In genomic region chr3:48636149-48636548, GRCh38 we compare ENCODE assay signal across 1 cellular context.
TF ChIP-seq lines count a peak whose summit lies in the region.

No MANE protein-coding gene starts in this region.

TF ChIP-seq in GM12878, 131 proteins besides CTCF, POLR2A, EP300 and RAD21:
- TF ChIP-seq SKIL (IDR thresholded peaks at IDR 0.05; ENCODE audit: low read depth, poor library complexity, severe bottlenecking) (no peak), MAX (IDR thresholded peaks at IDR 0.05; ENCODE audit: low read depth, low read length) (no peak), ZBTB4 (CRISPR knock-in tag; IDR thresholded peaks at IDR 0.05) (no peak), TAF1 (IDR thresholded peaks at IDR 0.05; ENCODE audit: borderline replicate concordance, low read depth, low read length) (no peak), SPI1 (IDR thresholded peaks at IDR 0.05; ENCODE audit: borderline replicate concordance, insufficient read depth, low read depth, low read length) (no peak), ZSCAN29 (IDR thresholded peaks at IDR 0.05) (no peak), CHD1 (IDR thresholded peaks at IDR 0.05; ENCODE audit: low read depth, low read length) (no peak), USF1 (IDR thresholded peaks at IDR 0.05; ENCODE audit: borderline replicate concordance, extremely low read length, insufficient read depth, low read depth, low read length) (no peak), ZBTB33 (IDR thresholded peaks at IDR 0.05) (no peak), E2F8 (IDR thresholded peaks at IDR 0.05; ENCODE audit: low read depth, partially characterized antibody) (no peak), ATF7 (IDR thresholded peaks at IDR 0.05; ENCODE audit: low read depth) (no peak), CEBPZ (IDR thresholded peaks at IDR 0.05; ENCODE audit: low read depth, low read length) (no peak), KLF5 (IDR thresholded peaks at IDR 0.05; ENCODE audit: partially characterized antibody) (no peak), POU2F2 (IDR thresholded peaks at IDR 0.05; ENCODE audit: borderline replicate concordance, low read depth, low read length) (no peak), BHLHE40 (IDR thresholded peaks at IDR 0.05; ENCODE audit: borderline replicate concordance in 1 of 2, low read depth in 2 of 2, low read length in 1 of 2) (no peak), CUX1 (IDR thresholded peaks at IDR 0.05; ENCODE audit: insufficient replicate concordance, low read depth, low read length) (no peak), CBFB (IDR thresholded peaks at IDR 0.05; ENCODE audit: low read depth) (no peak)
